Comparison of ENCODE assay signal across 23 cellular contexts in genomic region chr10:35674843-35675242, GRCh38. TPM values are rescaled to one million over a fixed set of nuclear protein-coding genes. Genes with fewer than 3 reads are reported as not detected.
"Had no signal": no experiment of that assay in that cellular context is flagged by ENCODE, and none has a peak within 500 bp of the region (broad histone marks: within the 10 kb centered on the region; RNA-seq: fewer than 3 reads in every experiment).

No MANE protein-coding gene starts in this region.

- H3K36me3 ChIP-seq: Peyer's patch, SJSA1 had no signal

- H3K9me3 Mint-ChIP-seq: T-helper 1 cell treated with Interleukin-12 subunit alpha and Interleukin-12 subunit beta and Interleukin-4 antibody, amounts not matched to agents 30 μg/mL and 1 μg/mL, for 36 hours had no signal

- H3K4me1 ChIP-seq: Peyer's patch, SJSA1 had no signal

- H3K4me2 ChIP-seq: PC-9 had no signal

- H3K27me3 ChIP-seq: Peyer's patch, SJSA1 had no signal

- H3K4me3 ChIP-seq: PC-9, Peyer's patch, SJSA1, SK-N-MC had no signal

- H2AFZ ChIP-seq: PC-9 had no signal

- H3K27ac ChIP-seq: PC-9, Peyer's patch, SJSA1, SK-N-MC had no signal

- H3K36me3 Mint-ChIP-seq: T-cell had no signal

- H3K4me1 Mint-ChIP-seq: T-cell had no signal

- DNase-seq: KBM-7; NCI-H1092; NCI-H1105 treated with DMSO at 0.1 percent for 48 hours; NCI-H1417 treated with DMSO at 0.1 percent for 48 hours; NCI-H146; NCI-H1694 treated with DMSO at 0.1 percent for 48 hours; NCI-H1930; NCI-H2081; NCI-H2107; NCI-H2227 treated with DMSO at 0.1 percent for 48 hours; NCI-H524; NCI-H69; NCI-H774; NK-92 treated with Interleukin-12 subunit alpha and Interleukin-12 subunit beta, amount 100 ng/mL, for 24 hours; PC-9; Peyer's patch; Right ventricle myocardium superior; SIG-M5; SW 1271; T-cell had no signal

- H3K9me3 ChIP-seq: Peyer's patch, SJSA1 had no signal

- ATAC-seq: T-cell had no signal

- H3K4me3 Mint-ChIP-seq: T-cell; T-helper 1 cell treated with Interleukin-12 subunit alpha and Interleukin-12 subunit beta and Interleukin-4 antibody, amounts not matched to agents 30 μg/mL and 1 μg/mL, for 36 hours had no signal

- H3K27ac Mint-ChIP-seq: T-cell; T-helper 1 cell treated with Interleukin-12 subunit alpha and Interleukin-12 subunit beta and Interleukin-4 antibody, amounts not matched to agents 30 μg/mL and 1 μg/mL, for 36 hours had no signal

RNA-seq across cellular contexts. Expression of gene FZD8, which starts 32.7 kb away (rescaled TPM):
- total RNA-seq: PC-9 had no signal
